ENCODE assay signal across 19 cellular contexts in the genomic region with DNA sequence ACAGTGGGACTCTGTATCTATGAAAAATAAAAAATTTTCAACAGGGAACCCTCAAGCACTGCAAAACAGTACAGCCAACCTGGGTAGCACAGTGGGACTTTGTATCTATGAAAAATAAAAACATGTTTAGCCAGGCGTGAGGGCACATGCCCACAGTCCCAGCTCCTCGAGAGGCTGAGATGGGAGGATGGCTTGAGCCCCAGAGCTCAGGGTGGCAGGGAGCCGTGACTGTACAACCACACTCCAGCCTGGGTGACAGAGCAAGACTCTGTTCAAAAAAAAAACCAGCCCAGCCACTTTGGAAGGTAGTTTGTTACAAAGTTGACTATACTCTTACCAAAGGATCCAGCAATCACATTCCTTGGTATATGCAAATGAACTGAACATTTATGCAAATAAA.
"Had no signal": no experiment of that assay in that cellular context is flagged by ENCODE, and none has a peak within 500 bp of the region (broad histone marks: within the 10 kb centered on the region; RNA-seq: fewer than 3 reads in every experiment).

No MANE protein-coding gene starts in this region.

- H3K36me3 ChIP-seq: ascending aorta, cardiac muscle cell, neutrophil, SJSA1, tibial artery had no signal

- ATAC-seq: activated T-cell treated with anti-CD3 and anti-CD28 coated beads, Interleukin-2, amount 50 U/mL, for 4 hours; mucosa of descending colon; naive thymus-derived CD8-positive, alpha-beta T cell; psoas muscle; stimulated activated naive CD8-positive, alpha-beta T cell treated with anti-CD3 and anti-CD28 coated beads, Interleukin-15, amount 100 ng/mL, for 72 hours had no signal

- H3K4me1 ChIP-seq: ascending aorta, SJSA1 had no signal

- DNase-seq: activated CD4-positive, alpha-beta T cell treated with anti-CD3 and anti-CD28 coated beads, Interleukin-2, amount 50 U/mL, for 48 hours; activated CD4-positive, CD25-positive, alpha-beta regulatory T cell treated with anti-CD3 and anti-CD28 coated beads, Interleukin-2, amount 50 U/mL, for 72 hours; activated effector memory CD4-positive, alpha-beta T cell treated with anti-CD3 and anti-CD28 coated beads, Interleukin-2, amount 50 U/mL, for 16 hours; activated naive CD8-positive, alpha-beta T cell treated with anti-CD3 and anti-CD28 coated beads, Interleukin-2, amount 10 ng/mL, durations not matched to agents 7 days and 5 days; activated T-cell treated with anti-CD3 and anti-CD28 coated beads, Interleukin-2, amount 50 U/mL, for 4 hours; foreskin melanocyte; mammary epithelial cell; naive thymus-derived CD8-positive, alpha-beta T cell; psoas muscle; stimulated activated CD4-positive, alpha-beta T cell treated with anti-CD3 and anti-CD28 coated beads, Interleukin-15, amount 100 ng/mL, for 24 hours; stimulated activated CD4-positive, alpha-beta T cell treated with anti-CD3 and anti-CD28 coated beads, Interleukin-4, amount 100 ng/mL, for 24 hours; stimulated activated naive CD8-positive, alpha-beta T cell treated with anti-CD3 and anti-CD28 coated beads, Interleukin-15, amount 100 ng/mL, for 72 hours; T-helper 9 cell; tibial artery had no signal

- H3K27me3 ChIP-seq: ascending aorta, cardiac muscle cell, neutrophil, SJSA1 had no signal

- H3K9me3 ChIP-seq: ascending aorta, mucosa of descending colon, neutrophil, psoas muscle, SJSA1, tibial artery had no signal

- H3K4me3 ChIP-seq: ascending aorta, cardiac muscle cell, mucosa of descending colon, psoas muscle, SJSA1, tibial artery had no signal

- H3K27ac ChIP-seq: ascending aorta, cardiac muscle cell, neutrophil, SJSA1, tibial artery had no signal
